8 cellular contexts compared by ENCODE assay signal in genomic region chr9:75088646-75089368, GRCh38. TPM values are rescaled to one million over a fixed set of nuclear protein-coding genes. Genes with fewer than 3 reads are reported as not detected.
A peak's percentile ranks its signal among the peaks of the same experiment; 100 is the strongest.
DNase-seq lines count a peak whose midpoint lies in the region; ATAC-seq and TF ChIP-seq lines count a peak whose summit lies in the region.

No MANE protein-coding gene starts in this region.

- H3K4me3 Mint-ChIP-seq in activated naive CD8-positive, alpha-beta T cell treated with anti-CD3 and anti-CD28 coated beads for 36 hours = peak overlapping the region; percentile 92
- peak overlapping the region; percentile 98 for H3K4me3 Mint-ChIP-seq in glutamatergic neuron (ENCODE audit: unreplicated experiment)

- peak overlapping the region; percentile 85 for H3K27ac Mint-ChIP-seq in activated naive CD8-positive, alpha-beta T cell treated with anti-CD3 and anti-CD28 coated beads for 36 hours
- H3K27ac Mint-ChIP-seq in glutamatergic neuron (ENCODE audit: unreplicated experiment) = peak overlapping the region; percentile 77

- H3K79me2 ChIP-seq in OCI-LY1 (ENCODE audit: insufficient read depth, low read length) = peaks cover 59% of the 10 kb centered on the region

- H3K9ac ChIP-seq in OCI-LY1 (ENCODE audit: low read length) = peak overlapping the region; percentile 93

- no peaks in the 10 kb centered on the region for H3K27me3 ChIP-seq in OCI-LY1 (ENCODE audit: insufficient read depth, low read length)

- no peak for TF ChIP-seq CTCF in OCI-LY1 (IDR thresholded peaks at IDR 0.05; ENCODE audit: low read length)
- no peak for TF ChIP-seq CTCF in glutamatergic neuron (IDR thresholded peaks at IDR 0.05; ENCODE audit: partially characterized antibody, unreplicated experiment)

- H3F3A ChIP-seq in OCI-LY1 (ENCODE audit: insufficient read depth, low read length) = 0 out of 2 replicates have a peak, but pooled peaks cover 5% of the 10 kb centered on the region

- ATAC-seq in GM19395 (IDR thresholded peaks at IDR 0.05; ENCODE audit: unreplicated experiment) (peak; percentile 45), HG03439 (IDR thresholded peaks at IDR 0.05; ENCODE audit: unreplicated experiment) (peak; percentile 31)

- H3K36me3 Mint-ChIP-seq in activated naive CD8-positive, alpha-beta T cell treated with anti-CD3 and anti-CD28 coated beads for 36 hours = peaks cover 5% of the 10 kb centered on the region
- no peaks in the 10 kb centered on the region for H3K36me3 Mint-ChIP-seq in glutamatergic neuron (ENCODE audit: unreplicated experiment)

- H3K9me3 ChIP-seq in OCI-LY1 (ENCODE audit: low read length) = no peaks in the 10 kb centered on the region

- H3K4me2 ChIP-seq in OCI-LY1 (ENCODE audit: low read length) = peak overlapping the region; percentile 71

- no peaks in the 10 kb centered on the region for H3K9me2 ChIP-seq in OCI-LY1 (ENCODE audit: low read depth, low read length)

- H3K4me1 Mint-ChIP-seq in activated naive CD8-positive, alpha-beta T cell treated with anti-CD3 and anti-CD28 coated beads for 36 hours = peaks cover 58% of the 10 kb centered on the region
- H3K4me1 Mint-ChIP-seq in glutamatergic neuron (ENCODE audit: low read depth, unreplicated experiment) = peaks cover 41% of the 10 kb centered on the region

- no peaks in the 10 kb centered on the region for H3K27me3 Mint-ChIP-seq in activated naive CD8-positive, alpha-beta T cell treated with anti-CD3 and anti-CD28 coated beads for 36 hours
- peaks cover 7% of the 10 kb centered on the region for H3K27me3 Mint-ChIP-seq in glutamatergic neuron (ENCODE audit: unreplicated experiment)

- H3K27ac ChIP-seq in OCI-LY1 (ENCODE audit: low read depth, low read length, poor library complexity, severe bottlenecking) = peak overlapping the region; percentile 84

- no peaks in the 10 kb centered on the region for H3K9me3 Mint-ChIP-seq in activated naive CD8-positive, alpha-beta T cell treated with anti-CD3 and anti-CD28 coated beads for 36 hours
- H3K9me3 Mint-ChIP-seq in glutamatergic neuron (ENCODE audit: unreplicated experiment) = peaks cover 12% of the 10 kb centered on the region

- peaks cover 66% of the 10 kb centered on the region for H3K4me1 ChIP-seq in OCI-LY1 (ENCODE audit: insufficient read depth, low read length, severe bottlenecking)

- H3K4me3 ChIP-seq in OCI-LY1 (ENCODE audit: low read depth, low read length, poor library complexity, severe bottlenecking) = peak overlapping the region; percentile 98

- no peaks in the 10 kb centered on the region for H4K20me1 ChIP-seq in OCI-LY1 (ENCODE audit: insufficient read depth, low read length)

- 0 out of 2 replicates have a peak, but pooled peaks cover 4% of the 10 kb centered on the region for H3K36me3 ChIP-seq in OCI-LY1 (ENCODE audit: insufficient read depth, low read length)

- H2AFZ ChIP-seq in OCI-LY1 (ENCODE audit: low read length) = no peak overlapping the region

- DNase-seq in DMS53 (lab: John Stamatoyannopoulos, UW) = peak; percentile 89
- peak; percentile 16 for DNase-seq in activated naive CD8-positive, alpha-beta T cell treated with anti-CD3 and anti-CD28 coated beads for 36 hours
- DNase-seq in glutamatergic neuron = peak; percentile 41
- DNase-seq in nucleus accumbens (lab: John Stamatoyannopoulos, UW) = peak in 30 of 56 donors; percentile 9 to 64 (median 40)
- no peak for DNase-seq in cerebellar nuclear complex (lab: John Stamatoyannopoulos, UW)

RNA-seq across cellular contexts. Expression of gene OSTF1, which starts 0.5 kb away (rescaled TPM):
- total RNA-seq in activated naive CD8-positive, alpha-beta T cell treated with anti-CD3 and anti-CD28 coated beads for 36 hours = 10 to 100 TPM; 38.2 to 38.4 TPM
- total RNA-seq in glutamatergic neuron (ENCODE audit: unreplicated experiment) = 38.4 TPM

RNA-seq across cellular contexts. Expression of gene NMRK1, which starts 0.9 kb away (rescaled TPM):
- total RNA-seq in activated naive CD8-positive, alpha-beta T cell treated with anti-CD3 and anti-CD28 coated beads for 36 hours = 1 to 10 TPM; 8.5 to 9.0 TPM
- 6.1 TPM for total RNA-seq in glutamatergic neuron (ENCODE audit: unreplicated experiment)

Comparison
In these comparisons a context has a peak if more than half of its experiments do, and no peak if none do; other contexts are left out.
1. DNase-seq: peak in DMS53 (single experiment), activated naive CD8-positive, alpha-beta T cell treated with anti-CD3 and anti-CD28 coated beads for 36 hours (single experiment), glutamatergic neuron (single experiment) and nucleus accumbens (30 of 56); none in cerebellar nuclear complex (0 of 2).